In genomic region chr11:64230209-64230984, GRCh38 we compare ENCODE assay signal across 8 cellular contexts. TPM values are rescaled to one million over a fixed set of nuclear protein-coding genes. Genes with fewer than 3 reads are reported as not detected.
A peak's percentile ranks its signal among the peaks of the same experiment; 100 is the strongest.
DNase-seq lines count a peak whose midpoint lies in the region; ATAC-seq and TF ChIP-seq lines count a peak whose summit lies in the region.

Gene DNAJC4, plus strand, starts transcription at chr11:64230548. Its CDS starts 307 bp downstream, at chr11:64230855.

- H3K36me3 ChIP-seq in smooth muscle cell (ENCODE audit: low read depth): no peaks in the 10 kb centered on the region

- peak within 1 kb of the TSS; percentile 97 for H3K4me2 ChIP-seq in smooth muscle cell

- no peaks in the 10 kb centered on the region for H3K9me3 ChIP-seq in smooth muscle cell (replicated peaks; ENCODE audit: low read depth)

- no peaks in the 10 kb centered on the region for H3F3A ChIP-seq in smooth muscle cell (ENCODE audit: low read depth)

- TF ChIP-seq CTCF in cardiac fibroblast (IDR thresholded peaks at IDR 0.05; ENCODE audit: low read depth, low read length) (no peak), smooth muscle cell (IDR thresholded peaks at IDR 0.05; ENCODE audit: borderline replicate concordance, insufficient read depth, poor library complexity, severe bottlenecking) (no peak)

- ATAC-seq in GM18498 (IDR thresholded peaks at IDR 0.05; ENCODE audit: unreplicated experiment) (peak; percentile 55), HG03045 (IDR thresholded peaks at IDR 0.05; ENCODE audit: unreplicated experiment) (peak; percentile 39)

- no peaks in the 10 kb centered on the region for H3K27me3 ChIP-seq in smooth muscle cell (ENCODE audit: low read depth)

- H3K27me3 Mint-ChIP-seq in immature natural killer cell (ENCODE audit: low read depth in 3 of 3): peaks cover 0 to 3% (median 2%) of the 10 kb centered on the region in 3 donors

- peaks cover 19% of the 10 kb centered on the region for H3K4me1 ChIP-seq in smooth muscle cell (ENCODE audit: low read depth)

- peak within 1 kb of the TSS; percentile 84 for H2AFZ ChIP-seq in smooth muscle cell (ENCODE audit: low read depth)

- WGBS in smooth muscle cell (ENCODE audit: low lambda C conversion rate): under 1% methylated on average over 55 of the region's 59 CpGs

- H3K9ac ChIP-seq in smooth muscle cell (ENCODE audit: low read depth): peak within 1 kb of the TSS; percentile 61

- no peaks in the 10 kb centered on the region for H3K9me3 Mint-ChIP-seq in immature natural killer cell

- H4K20me1 ChIP-seq in smooth muscle cell (ENCODE audit: low read depth): peaks cover under 1% of the 10 kb centered on the region

- H3K4me1 Mint-ChIP-seq in immature natural killer cell: peaks cover 38 to 51% of the 10 kb centered on the region in 2 donors

- H3K27ac ChIP-seq in smooth muscle cell (ENCODE audit: low read depth): peak within 1 kb of the TSS; percentile 44

- peaks cover 22% of the 10 kb centered on the region for H3K79me2 ChIP-seq in smooth muscle cell (ENCODE audit: low read depth)

- H3K36me3 Mint-ChIP-seq in immature natural killer cell: no peaks in the 10 kb centered on the region

- peak within 1 kb of the TSS; percentile 73 for H3K4me3 ChIP-seq in cardiac fibroblast (replicated peaks in 1 of 2; ENCODE audit: low read depth in 2 of 2, low read length in 2 of 2)
- peak within 1 kb of the TSS; percentile 79 for H3K4me3 ChIP-seq in smooth muscle cell

- DNase-seq in NCI-H2196 (lab: John Stamatoyannopoulos, UW; ENCODE audit: unreplicated experiment) (peak; percentile 94), cardiac fibroblast (ENCODE audit: low read depth in 2 of 2) (peak; percentile 83 to 90), immature natural killer cell (peak; percentile 90 to 91 (median 90)), smooth muscle cell (lab: John Stamatoyannopoulos, UW; ENCODE audit: unreplicated experiment) (peak; percentile 75), SKM-1 (lab: John Stamatoyannopoulos, UW; ENCODE audit: unreplicated experiment) (no peak)
- peak; percentile 64 to 72 (median 68) for DNase-seq in activated CD4-positive, CD25-positive, alpha-beta regulatory T cell (lab: John Stamatoyannopoulos, UW)

- H3K4me3 Mint-ChIP-seq in immature natural killer cell: peak within 1 kb of the TSS; percentile 86 to 94 (median 87)

- H3K27ac Mint-ChIP-seq in immature natural killer cell: peak within 1 kb of the TSS; percentile 82 to 94 (median 89)

RNA-seq across cellular contexts. Expression of gene DNAJC4, which starts in this region (rescaled TPM):
- 10 to 100 TPM; 25.2 to 32.6 (median 26.7) TPM for polyA plus RNA-seq in immature natural killer cell
- 14.5 and 14.7 TPM in 2 replicates for total RNA-seq in smooth muscle cell
- polyA plus RNA-seq in smooth muscle cell: 76.7 and 78.5 TPM in 2 replicates
